ENCODE assay signal across 18 cellular contexts in the genomic region with DNA sequence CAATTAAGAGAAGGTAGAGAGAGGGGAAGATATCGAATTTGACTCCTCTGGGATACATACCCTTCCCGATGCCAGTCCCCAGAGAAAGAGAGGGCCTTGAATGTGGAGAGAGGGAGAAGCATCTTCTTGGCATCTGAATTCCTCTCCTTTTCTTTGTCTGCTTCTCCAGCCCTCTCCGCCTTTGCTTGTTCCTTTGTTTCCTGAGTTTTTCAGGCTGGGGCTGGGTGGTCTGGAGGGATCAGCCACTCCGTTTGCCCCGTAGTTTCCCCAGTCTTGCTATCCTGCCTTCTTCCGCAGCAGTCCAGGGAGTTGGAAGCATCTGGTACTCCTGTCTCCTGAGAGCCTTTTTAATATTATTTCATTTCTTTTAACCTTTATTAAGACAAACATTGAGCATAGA.
A peak's percentile ranks its signal among the peaks of the same experiment; 100 is the strongest.
DNase-seq lines count a peak whose midpoint lies in the region; TF ChIP-seq lines count a peak whose summit lies in the region.
"Had no signal": no experiment of that assay in that cellular context is flagged by ENCODE, and none has a peak within 500 bp of the region (broad histone marks: within the 10 kb centered on the region; RNA-seq: fewer than 3 reads in every experiment).

No MANE protein-coding gene starts in this region.

- H3K4me1 Mint-ChIP-seq in brain (peaks cover 56% of the 10 kb centered on the region), glutamatergic neuron (ENCODE audit: low read depth, unreplicated experiment) (peaks cover 23% of the 10 kb centered on the region), neural progenitor cell (peaks cover 28% of the 10 kb centered on the region)

- H3K79me2 ChIP-seq in neural progenitor cell (ENCODE audit: low read depth) = no peaks in the 10 kb centered on the region

- H3K9me3 Mint-ChIP-seq in brain (peaks cover 0 to 6% (median 0%) of the 10 kb centered on the region in 5 experiments), glutamatergic neuron (ENCODE audit: unreplicated experiment) (peaks cover 5% of the 10 kb centered on the region), neural progenitor cell (no peaks in the 10 kb centered on the region)

- H3K27ac Mint-ChIP-seq in brain (peak overlapping the region; percentile 48 to 86 (median 63)), glutamatergic neuron (ENCODE audit: unreplicated experiment) (peak overlapping the region; percentile 85), neural progenitor cell (peak overlapping the region; percentile 58)
- H3K27ac Mint-ChIP-seq: CD4-positive, alpha-beta T cell had no signal

- H3K36me3 Mint-ChIP-seq in brain = no peaks in the 10 kb centered on the region
- peaks cover 5% of the 10 kb centered on the region for H3K36me3 Mint-ChIP-seq in glutamatergic neuron (ENCODE audit: unreplicated experiment)
- H3K36me3 Mint-ChIP-seq in neural progenitor cell = no peaks in the 10 kb centered on the region

- no peak overlapping the region for H3K4me3 ChIP-seq in neural progenitor cell
- H3K4me3 ChIP-seq: A549, HAP-1 had no signal

- H3K4me2 ChIP-seq in neural progenitor cell = peak overlapping the region; percentile 47
- H3K4me2 ChIP-seq: A549 had no signal

- TF ChIP-seq CTCF in brain (conservative IDR thresholded peaks at IDR 0.05) = no peak
- no peak for TF ChIP-seq CTCF in glutamatergic neuron (IDR thresholded peaks at IDR 0.05; ENCODE audit: partially characterized antibody, unreplicated experiment)
- no peak for TF ChIP-seq CTCF in neural progenitor cell (IDR thresholded peaks at IDR 0.05)

- H3F3A ChIP-seq in neural progenitor cell (ENCODE audit: low read depth) = peaks cover 15% of the 10 kb centered on the region

- H3K27me3 ChIP-seq in neural progenitor cell = no peaks in the 10 kb centered on the region

- H3K4me1 ChIP-seq in neural progenitor cell = peaks cover 22% of the 10 kb centered on the region
- H3K4me1 ChIP-seq: Caco-2, HAP-1 had no signal

- H4K20me1 ChIP-seq in neural progenitor cell (ENCODE audit: low read depth) = no peaks in the 10 kb centered on the region

- peak overlapping the region in 1 of 5 experiments; percentile 26 for H3K4me3 Mint-ChIP-seq in brain
- H3K4me3 Mint-ChIP-seq in glutamatergic neuron (ENCODE audit: unreplicated experiment) = peak overlapping the region; percentile 55
- H3K4me3 Mint-ChIP-seq in neural progenitor cell = no peak overlapping the region
- H3K4me3 Mint-ChIP-seq: CD4-positive, alpha-beta T cell had no signal

- H3K27me3 Mint-ChIP-seq in brain (no peaks in the 10 kb centered on the region), glutamatergic neuron (ENCODE audit: unreplicated experiment) (peaks cover 2% of the 10 kb centered on the region), neural progenitor cell (ENCODE audit: insufficient read depth, low read depth) (peaks cover 5% of the 10 kb centered on the region)
- H3K27me3 Mint-ChIP-seq: CD4-positive, alpha-beta T cell had no signal

- H3K27ac ChIP-seq in neural progenitor cell = no peak overlapping the region
- H3K27ac ChIP-seq: 22Rv1, A549, C4-2B, HL-60 had no signal

- peak overlapping the region; percentile 17 for H2AFZ ChIP-seq in neural progenitor cell (replicated peaks)

- no peak overlapping the region for H3K9ac ChIP-seq in neural progenitor cell

- H3K36me3 ChIP-seq in neural progenitor cell = no peaks in the 10 kb centered on the region
- H3K36me3 ChIP-seq: HAP-1 had no signal

- no peaks in the 10 kb centered on the region for H3K9me3 ChIP-seq in neural progenitor cell (ENCODE audit: low read depth)
- H3K9me3 ChIP-seq: A549, Caco-2, HAP-1 had no signal

- peak; percentile 42 for DNase-seq in NCI-H2171 treated with DMSO at 0.1 percent for 48 hours (lab: John Stamatoyannopoulos, UW)
- no peak for DNase-seq in NCI-H2171 (lab: John Stamatoyannopoulos, UW)
- no peak for DNase-seq in glutamatergic neuron
- DNase-seq in neural progenitor cell (ENCODE audit: low spot score) = peak; percentile 69
- DNase-seq in central memory CD4-positive, alpha-beta T cell = no peak
- DNase-seq in DMS79 (lab: John Stamatoyannopoulos, UW) = no peak
- DNase-seq in NCI-H226 = no peak
- DNase-seq: AML-193; Caco-2; CD4-positive, alpha-beta T cell; GDM1; IMR-90 had no signal

Comparison
In these comparisons a context has a peak if more than half of its experiments do, and no peak if none do; other contexts are left out.
1. DNase-seq: peak in NCI-H2171 treated with DMSO at 0.1 percent for 48 hours (single experiment) and neural progenitor cell (single experiment); none in NCI-H2171 (single experiment), glutamatergic neuron (single experiment), central memory CD4-positive, alpha-beta T cell (single experiment), DMS79 (single experiment) and NCI-H226 (single experiment).
2. Peak in every context shown above with its lines, with median percentiles within 50 percentile points of each other: H3K27ac Mint-ChIP-seq.